ENCODE assay signal across 1 cellular context in the genomic region with DNA sequence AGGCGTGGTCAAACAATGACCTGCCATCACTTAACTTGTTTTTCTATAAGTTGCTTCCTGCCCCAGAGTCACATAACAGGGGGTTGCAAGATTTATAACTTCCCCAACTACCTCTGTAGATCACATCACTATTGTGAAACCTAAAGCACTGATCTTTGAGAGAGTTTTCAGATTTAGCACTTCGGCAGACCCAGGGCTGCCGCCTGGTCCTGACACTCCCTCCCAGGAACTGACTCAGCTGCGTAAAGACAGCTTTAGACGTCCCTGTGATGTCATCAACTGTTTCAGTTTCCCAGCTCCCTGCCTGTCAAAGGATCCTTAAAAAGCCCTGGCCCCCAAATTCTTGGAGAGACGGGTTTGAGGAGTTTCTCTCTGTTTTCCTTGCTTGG.
TF ChIP-seq lines count a peak whose summit lies in the region.

No MANE protein-coding gene starts in this region.

TF ChIP-seq in IMR-90, 13 proteins besides CTCF, POLR2A, EP300 and RAD21:
- no peak for TF ChIP-seq NFE2L2 (IDR thresholded peaks at IDR 0.05; ENCODE audit: low read depth, low read length)
- TF ChIP-seq MXI1 (IDR thresholded peaks at IDR 0.05; ENCODE audit: borderline replicate concordance, low read depth, low read length) = no peak
- TF ChIP-seq RFX5 (IDR thresholded peaks at IDR 0.05; ENCODE audit: low read depth, low read length) = no peak
- TF ChIP-seq CHD1 (IDR thresholded peaks at IDR 0.05; ENCODE audit: low read depth, low read length) = no peak
- no peak for TF ChIP-seq BHLHE40 (IDR thresholded peaks at IDR 0.05; ENCODE audit: low read depth, low read length)
- TF ChIP-seq SMC3 (IDR thresholded peaks at IDR 0.05; ENCODE audit: low read depth, low read length) = no peak
- no peak for TF ChIP-seq FOS (IDR thresholded peaks at IDR 0.05; ENCODE audit: low read depth, low read length)
- TF ChIP-seq CEBPB (IDR thresholded peaks at IDR 0.05; ENCODE audit: low read depth, low read length) = no peak
TF ChIP-seq in IMR-90: peak in this region for 0.
